ENCODE assay signal across 15 cellular contexts in the genomic region with DNA sequence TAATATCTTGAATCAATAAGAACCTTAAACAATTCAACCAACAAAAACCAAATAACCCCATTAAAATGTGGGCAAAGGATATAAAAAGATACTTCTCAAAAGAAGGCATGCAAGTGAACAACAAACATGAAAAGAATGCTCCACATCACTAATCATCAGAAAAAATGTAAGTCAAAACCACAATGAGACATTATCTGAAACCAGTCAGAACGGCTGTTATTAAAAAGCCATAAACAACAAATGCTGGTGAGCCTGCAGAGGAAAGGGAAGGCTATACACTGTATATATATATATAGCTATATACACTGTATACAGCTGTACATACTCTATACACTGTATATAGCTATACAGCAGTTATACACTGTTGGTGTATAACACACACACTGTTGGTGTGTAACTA. TPM values are rescaled to one million over a fixed set of nuclear protein-coding genes. Genes with fewer than 3 reads are reported as not detected.
"Had no signal": no experiment of that assay in that cellular context is flagged by ENCODE, and none has a peak within 500 bp of the region (broad histone marks: within the 10 kb centered on the region; RNA-seq: fewer than 3 reads in every experiment).

No MANE protein-coding gene starts in this region.

- H3K4me1 ChIP-seq: left lung, stomach had no signal

- H3K27me3 ChIP-seq: left lung, stomach had no signal

- DNase-seq: activated B cell treated with CpG ODN at 0.5 μM for 24 hours; activated CD4-positive, alpha-beta T cell treated with anti-CD3 and anti-CD28 coated beads, Interleukin-2, amount 10 ng/mL, durations not matched to agents 24 days and 14 days; activated naive CD4-positive, alpha-beta T cell treated with anti-CD3 and anti-CD28 coated beads, Interleukin-2, amount 10 ng/mL, durations not matched to agents 7 days and 5 days; dermis blood vessel endothelial cell; endodermal cell; foreskin fibroblast; head of caudate nucleus; islet precursor cell; left lung; mesendoderm; stimulated activated CD4-positive, alpha-beta T cell treated with anti-CD3 and anti-CD28 coated beads, Interleukin-4, amount 100 ng/mL, for 4 hours; stomach had no signal

- H3K36me3 Mint-ChIP-seq: activated naive CD4-positive, alpha-beta T cell treated with anti-CD3 and anti-CD28 coated beads, Interleukin-2, amount 10 ng/mL, durations not matched to agents 7 days and 5 days; brain had no signal

- H3K27me3 Mint-ChIP-seq: activated B cell treated with CpG ODN at 0.5 μM for 24 hours; activated CD4-positive, alpha-beta T cell treated with anti-CD3 and anti-CD28 coated beads, Interleukin-2, amount 10 ng/mL, durations not matched to agents 24 days and 14 days; activated naive CD4-positive, alpha-beta T cell treated with anti-CD3 and anti-CD28 coated beads, Interleukin-2, amount 10 ng/mL, durations not matched to agents 7 days and 5 days had no signal

- H3K4me3 ChIP-seq: left lung, stomach, thoracic aorta had no signal

- H3K4me3 Mint-ChIP-seq: activated B cell treated with CpG ODN at 0.5 μM for 24 hours; activated CD4-positive, alpha-beta T cell treated with anti-CD3 and anti-CD28 coated beads, Interleukin-2, amount 10 ng/mL, durations not matched to agents 24 days and 14 days; activated naive CD4-positive, alpha-beta T cell treated with anti-CD3 and anti-CD28 coated beads, Interleukin-2, amount 10 ng/mL, durations not matched to agents 7 days and 5 days; brain; endodermal cell had no signal

- H3K4me1 Mint-ChIP-seq: activated B cell treated with CpG ODN at 0.5 μM for 24 hours; activated CD4-positive, alpha-beta T cell treated with anti-CD3 and anti-CD28 coated beads, Interleukin-2, amount 10 ng/mL, durations not matched to agents 24 days and 14 days; activated naive CD4-positive, alpha-beta T cell treated with anti-CD3 and anti-CD28 coated beads, Interleukin-2, amount 10 ng/mL, durations not matched to agents 7 days and 5 days; brain had no signal

- H3K27ac Mint-ChIP-seq: activated B cell treated with CpG ODN at 0.5 μM for 24 hours; activated CD4-positive, alpha-beta T cell treated with anti-CD3 and anti-CD28 coated beads, Interleukin-2, amount 10 ng/mL, durations not matched to agents 24 days and 14 days; activated naive CD4-positive, alpha-beta T cell treated with anti-CD3 and anti-CD28 coated beads, Interleukin-2, amount 10 ng/mL, durations not matched to agents 7 days and 5 days; brain; endodermal cell had no signal

- H3K9me3 ChIP-seq: thoracic aorta had no signal

- H3K36me3 ChIP-seq: left lung, stomach, thoracic aorta had no signal

- H3K27ac ChIP-seq: left lung, stomach, thoracic aorta had no signal

RNA-seq across cellular contexts. Expression of a gene that starts 47.8 kb away (rescaled TPM):
- total RNA-seq: activated B cell treated with CpG ODN at 0.5 μM for 24 hours; activated CD4-positive, alpha-beta T cell treated with anti-CD3 and anti-CD28 coated beads, Interleukin-2, amount 10 ng/mL, durations not matched to agents 24 days and 14 days; T-helper 1 cell treated with Interleukin-12 subunit alpha and Interleukin-12 subunit beta and Interleukin-4 antibody, amounts not matched to agents 30 ng/mL and 1 ng/mL, for 36 hours had no signal
